13 cellular contexts compared by ENCODE assay signal in the genomic region with DNA sequence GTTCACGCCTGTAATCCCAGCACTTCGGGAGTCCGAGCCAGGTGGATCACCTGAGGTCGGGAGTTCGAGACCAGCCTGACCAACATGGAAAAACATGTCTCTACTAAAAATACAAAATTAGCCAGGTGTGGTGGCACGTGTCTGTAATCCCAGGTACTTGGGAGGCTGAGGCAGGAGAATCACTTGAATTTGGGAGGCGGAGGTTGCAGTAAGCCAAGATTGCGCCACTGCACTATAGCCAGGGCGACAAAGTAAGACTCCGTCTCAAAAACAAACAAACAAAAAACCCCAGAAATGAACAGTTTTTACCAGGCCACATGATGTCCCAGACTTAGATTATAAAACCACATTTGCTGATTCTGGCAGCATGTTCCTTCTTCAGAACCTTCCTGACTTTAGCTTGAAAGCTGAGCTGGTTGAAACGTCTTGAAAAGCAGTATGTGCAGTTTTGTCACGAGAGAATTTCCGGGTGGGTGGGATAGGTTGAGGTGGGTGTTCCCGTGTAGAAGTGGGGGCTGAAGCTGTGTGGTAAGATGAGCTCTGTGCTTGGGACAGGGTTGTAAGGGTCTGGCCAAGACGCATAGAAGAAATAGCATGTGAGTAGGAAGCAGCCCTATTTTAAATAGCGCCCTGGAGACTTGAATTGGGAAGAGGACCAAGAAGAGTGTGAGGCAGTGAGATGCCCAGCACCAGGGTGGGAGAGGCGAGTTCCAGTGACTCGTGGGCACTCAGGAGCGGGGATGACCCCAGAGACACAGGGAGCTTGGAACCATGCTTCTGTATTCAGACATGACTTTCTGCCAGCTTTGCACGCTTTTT. TPM values are rescaled to one million over a fixed set of nuclear protein-coding genes. Genes with fewer than 3 reads are reported as not detected.
DNase-seq lines count a peak whose midpoint lies in the region; ATAC-seq and TF ChIP-seq lines count a peak whose summit lies in the region.
"Had no signal": no experiment of that assay in that cellular context is flagged by ENCODE, and none has a peak within 500 bp of the region (broad histone marks: within the 10 kb centered on the region; RNA-seq: fewer than 3 reads in every experiment).

No MANE protein-coding gene starts in this region.

- no peak overlapping the region for H3K4me3 ChIP-seq in fibroblast of villous mesenchyme (ENCODE audit: low read depth, low read length)
- H3K4me3 ChIP-seq: mucosa of descending colon had no signal

- no peak for DNase-seq in stimulated activated naive CD8-positive, alpha-beta T cell treated with anti-CD3 and anti-CD28 coated beads, Interleukin-15, Interleukin-2, amounts not matched to agents 100 U/mL and 50 U/mL, for 24 hours
- DNase-seq in stimulated activated naive CD8-positive, alpha-beta T cell treated with anti-CD3 and anti-CD28 coated beads, Interleukin-15, amount 100 ng/mL, for 72 hours: no peak
- peak; percentile 42 for DNase-seq in fibroblast of villous mesenchyme (ENCODE audit: low read depth)
- no peak for DNase-seq in NCI-H187 treated with DMSO at 0.1 percent for 48 hours (lab: John Stamatoyannopoulos, UW)
- DNase-seq in hypothalamus (lab: John Stamatoyannopoulos, UW): no peak
- DNase-seq in COLO668 (lab: John Stamatoyannopoulos, UW; ENCODE audit: unreplicated experiment): no peak
- DNase-seq in mucosa of gallbladder (ENCODE audit: low spot score): no peak
- DNase-seq: activated CD4-positive, alpha-beta T cell treated with anti-CD3 and anti-CD28 coated beads for 1 hour; activated naive CD4-positive, alpha-beta T cell treated with anti-CD3 and anti-CD28 coated beads, Interleukin-2, amount 10 ng/mL, durations not matched to agents 7 days and 5 days; erythroblast; GDM1; mucosa of descending colon had no signal

- TF ChIP-seq CTCF in fibroblast of villous mesenchyme (IDR thresholded peaks at IDR 0.05; ENCODE audit: insufficient read depth, low read depth, low read length) (no peak), nephron (IDR thresholded peaks at IDR 0.05; ENCODE audit: unreplicated experiment in 3 of 3) (no peak)

- H3K27ac Mint-ChIP-seq in stimulated activated naive CD8-positive, alpha-beta T cell treated with anti-CD3 and anti-CD28 coated beads, Interleukin-15, amount 100 ng/mL, for 72 hours: peak overlapping the region in 1 of 2 donors; percentile 5
- peak overlapping the region; percentile 63 to 89 (median 75) for H3K27ac Mint-ChIP-seq in nephron
- H3K27ac Mint-ChIP-seq: activated naive CD4-positive, alpha-beta T cell treated with anti-CD3 and anti-CD28 coated beads, Interleukin-2, amount 10 ng/mL, durations not matched to agents 7 days and 5 days had no signal

- H3K4me1 Mint-ChIP-seq in stimulated activated naive CD8-positive, alpha-beta T cell treated with anti-CD3 and anti-CD28 coated beads, Interleukin-15, amount 100 ng/mL, for 72 hours: peaks cover 72% of the 10 kb centered on the region
- H3K4me1 Mint-ChIP-seq in nephron: peaks cover 38% of the 10 kb centered on the region

- H3K36me3 Mint-ChIP-seq in nephron (ENCODE audit: low read depth): peaks cover 3% of the 10 kb centered on the region

- no peaks in the 10 kb centered on the region for H3K9me3 Mint-ChIP-seq in stimulated activated naive CD8-positive, alpha-beta T cell treated with anti-CD3 and anti-CD28 coated beads, Interleukin-15, amount 100 ng/mL, for 72 hours
- H3K9me3 Mint-ChIP-seq in nephron: no peaks in the 10 kb centered on the region
- H3K9me3 Mint-ChIP-seq: activated naive CD4-positive, alpha-beta T cell treated with anti-CD3 and anti-CD28 coated beads, Interleukin-2, amount 10 ng/mL, durations not matched to agents 7 days and 5 days had no signal

- H3K4me3 Mint-ChIP-seq in stimulated activated naive CD8-positive, alpha-beta T cell treated with anti-CD3 and anti-CD28 coated beads, Interleukin-15, amount 100 ng/mL, for 72 hours: peak overlapping the region in 1 of 2 donors; percentile 26
- H3K4me3 Mint-ChIP-seq in nephron: peak overlapping the region in 2 of 3 experiments; percentile 16 to 44
- H3K4me3 Mint-ChIP-seq: activated naive CD4-positive, alpha-beta T cell treated with anti-CD3 and anti-CD28 coated beads, Interleukin-2, amount 10 ng/mL, durations not matched to agents 7 days and 5 days had no signal

- ATAC-seq in stimulated activated naive CD8-positive, alpha-beta T cell treated with anti-CD3 and anti-CD28 coated beads, Interleukin-15, Interleukin-2, amounts not matched to agents 100 U/mL and 50 U/mL, for 24 hours: peak; percentile 7
- no peak for ATAC-seq in stimulated activated naive CD8-positive, alpha-beta T cell treated with anti-CD3 and anti-CD28 coated beads, Interleukin-15, amount 100 ng/mL, for 72 hours
- ATAC-seq: mucosa of descending colon had no signal

- no peaks in the 10 kb centered on the region for H3K27me3 Mint-ChIP-seq in stimulated activated naive CD8-positive, alpha-beta T cell treated with anti-CD3 and anti-CD28 coated beads, Interleukin-15, amount 100 ng/mL, for 72 hours
- no peaks in the 10 kb centered on the region for H3K27me3 Mint-ChIP-seq in nephron (ENCODE audit: low read depth)
- H3K27me3 Mint-ChIP-seq: activated naive CD4-positive, alpha-beta T cell treated with anti-CD3 and anti-CD28 coated beads, Interleukin-2, amount 10 ng/mL, durations not matched to agents 7 days and 5 days had no signal

RNA-seq across cellular contexts. Expression of a gene that starts 7.5 kb away (rescaled TPM):
- 45.7 and 53.5 TPM in 2 replicates for total RNA-seq in fibroblast of villous mesenchyme
- total RNA-seq in mucosa of gallbladder: 91.8 TPM

RNA-seq across cellular contexts. Expression of a gene that starts 22.6 kb away (rescaled TPM):
- 42.2 and 42.3 TPM in 2 replicates for total RNA-seq in fibroblast of villous mesenchyme
- 101 TPM for total RNA-seq in mucosa of gallbladder
